ENCODE assay signal across 10 cellular contexts in genomic region chr1:16181887-16182719, GRCh38. TPM values are rescaled to one million over a fixed set of nuclear protein-coding genes. Genes with fewer than 3 reads are reported as not detected.
DNase-seq lines count a peak whose midpoint lies in the region; ATAC-seq and TF ChIP-seq lines count a peak whose summit lies in the region.
"Had no signal": no experiment of that assay in that cellular context is flagged by ENCODE, and none has a peak within 500 bp of the region (broad histone marks: within the 10 kb centered on the region; RNA-seq: fewer than 3 reads in every experiment).

No MANE protein-coding gene starts in this region.

- H3K27ac ChIP-seq in mesodermal cell (ENCODE audit: low read depth, low read length, severe bottlenecking), result peak overlapping the region; percentile 91
- H3K27ac ChIP-seq in aorta (ENCODE audit: low read depth in 1 of 2, low read length in 2 of 2), result peak overlapping the region in 1 of 2 donors; percentile 81

- TF ChIP-seq CTCF in endothelial cell (IDR thresholded peaks at IDR 0.05; ENCODE audit: unreplicated experiment), result no peak

- no peaks in the 10 kb centered on the region for H3K27me3 ChIP-seq in aorta (ENCODE audit: control insufficient read depth in 1 of 2, insufficient read depth in 2 of 2, low read length in 1 of 2)

- H3K4me1 ChIP-seq in mesodermal cell (ENCODE audit: control insufficient read depth, insufficient read depth, low read length, poor library complexity, severe bottlenecking) (peaks cover 32% of the 10 kb centered on the region), aorta (ENCODE audit: control insufficient read depth in 1 of 2, insufficient read depth in 2 of 2, low read length in 2 of 2) (peaks cover 0 to 3% of the 10 kb centered on the region in 2 donors)

- H3K27me3 Mint-ChIP-seq in activated naive CD4-positive, alpha-beta T cell treated with anti-CD3 and anti-CD28 coated beads for 36 hours (ENCODE audit: low read depth), result no peaks in the 10 kb centered on the region
- peaks cover 13% of the 10 kb centered on the region for H3K27me3 Mint-ChIP-seq in endothelial cell (ENCODE audit: unreplicated experiment)

- no peaks in the 10 kb centered on the region for H3K36me3 ChIP-seq in mesodermal cell (ENCODE audit: control insufficient read depth, insufficient read depth, low read length)
- no peaks in the 10 kb centered on the region for H3K36me3 ChIP-seq in aorta (ENCODE audit: control insufficient read depth in 1 of 2, insufficient read depth in 2 of 2, low read length in 1 of 2)

- H3K4me3 Mint-ChIP-seq in activated naive CD4-positive, alpha-beta T cell treated with anti-CD3 and anti-CD28 coated beads for 36 hours, result no peak overlapping the region
- H3K4me3 Mint-ChIP-seq in endothelial cell (ENCODE audit: unreplicated experiment), result peak overlapping the region; percentile 47
- H3K4me3 Mint-ChIP-seq: activated naive CD8-positive, alpha-beta T cell treated with anti-CD3 and anti-CD28 coated beads, Interleukin-2, amount 10 ng/mL, durations not matched to agents 7 days and 5 days had no signal

- intact Hi-C loops in activated naive CD4-positive, alpha-beta T cell treated with anti-CD3 and anti-CD28 coated beads for 36 hours (cut with micrococcal nuclease), result loop anchor here (10.0 kb wide), 1 partner anchor 387 kb away; no protein-coding TSS in a partner anchor
- intact Hi-C loops in aorta (cut with DNase I), result loop anchor here (2.0 to 5.0 kb wide), 2 partner anchors 27 to 35 kb away; no protein-coding TSS in a partner anchor

- H3K9me3 Mint-ChIP-seq in activated naive CD4-positive, alpha-beta T cell treated with anti-CD3 and anti-CD28 coated beads, Interleukin-2, amount 50 U/mL, for 72 hours, result no peaks in the 10 kb centered on the region
- H3K9me3 Mint-ChIP-seq in activated naive CD4-positive, alpha-beta T cell treated with anti-CD3 and anti-CD28 coated beads for 36 hours, result no peaks in the 10 kb centered on the region
- no peaks in the 10 kb centered on the region for H3K9me3 Mint-ChIP-seq in endothelial cell (ENCODE audit: unreplicated experiment)
- H3K9me3 Mint-ChIP-seq: activated naive CD8-positive, alpha-beta T cell treated with anti-CD3 and anti-CD28 coated beads, Interleukin-2, amount 10 ng/mL, durations not matched to agents 7 days and 5 days had no signal

- H3K4me1 Mint-ChIP-seq in activated naive CD4-positive, alpha-beta T cell treated with anti-CD3 and anti-CD28 coated beads for 36 hours (ENCODE audit: low read depth), result no peaks in the 10 kb centered on the region
- peaks cover 26% of the 10 kb centered on the region for H3K4me1 Mint-ChIP-seq in endothelial cell (ENCODE audit: unreplicated experiment)
- H3K4me1 Mint-ChIP-seq: activated naive CD8-positive, alpha-beta T cell treated with anti-CD3 and anti-CD28 coated beads, Interleukin-2, amount 10 ng/mL, durations not matched to agents 7 days and 5 days had no signal

- no peak overlapping the region for H3K4me3 ChIP-seq in mesodermal cell (ENCODE audit: extremely low read depth, insufficient read depth, low read length, poor library complexity, severe bottlenecking)
- no peak overlapping the region for H3K4me3 ChIP-seq in aorta (ENCODE audit: low read length in 2 of 2)

- CTCF ChIA-PET in activated naive CD4-positive, alpha-beta T cell treated with anti-CD3 and anti-CD28 coated beads for 36 hours (lab: Charles Lee), result interaction anchor here (2.2 to 3.9 kb wide), 2 partner anchors 100 to 103 kb away, joined by 11 to 17 read pairs; no protein-coding TSS in a partner anchor

- peak overlapping the region; percentile 21 to 88 for H3K27ac Mint-ChIP-seq in activated naive CD4-positive, alpha-beta T cell treated with anti-CD3 and anti-CD28 coated beads, Interleukin-2, amount 50 U/mL, for 72 hours
- H3K27ac Mint-ChIP-seq in activated naive CD4-positive, alpha-beta T cell treated with anti-CD3 and anti-CD28 coated beads for 36 hours, result no peak overlapping the region
- peak overlapping the region; percentile 99 for H3K27ac Mint-ChIP-seq in endothelial cell (ENCODE audit: unreplicated experiment)
- H3K27ac Mint-ChIP-seq: activated naive CD8-positive, alpha-beta T cell treated with anti-CD3 and anti-CD28 coated beads, Interleukin-2, amount 10 ng/mL, durations not matched to agents 7 days and 5 days had no signal

- no peaks in the 10 kb centered on the region for H3K36me3 Mint-ChIP-seq in activated naive CD4-positive, alpha-beta T cell treated with anti-CD3 and anti-CD28 coated beads, Interleukin-2, amount 50 U/mL, for 72 hours
- H3K36me3 Mint-ChIP-seq in activated naive CD4-positive, alpha-beta T cell treated with anti-CD3 and anti-CD28 coated beads for 36 hours (ENCODE audit: low read depth), result no peaks in the 10 kb centered on the region
- no peaks in the 10 kb centered on the region for H3K36me3 Mint-ChIP-seq in endothelial cell (ENCODE audit: low read depth, unreplicated experiment)
- H3K36me3 Mint-ChIP-seq: activated naive CD8-positive, alpha-beta T cell treated with anti-CD3 and anti-CD28 coated beads, Interleukin-2, amount 10 ng/mL, durations not matched to agents 7 days and 5 days had no signal

- no peak for ATAC-seq in activated naive CD4-positive, alpha-beta T cell treated with anti-CD3 and anti-CD28 coated beads, Interleukin-2, amount 50 U/mL, for 72 hours
- peak; percentile 92 for ATAC-seq in aorta (ENCODE audit: low FRiP score)
- ATAC-seq in GM21367 (IDR thresholded peaks at IDR 0.05; ENCODE audit: unreplicated experiment), result no peak

- DNase-seq in activated naive CD4-positive, alpha-beta T cell treated with anti-CD3 and anti-CD28 coated beads, Interleukin-2, amount 50 U/mL, for 72 hours (ENCODE audit: low spot score in 2 of 2), result no peak
- DNase-seq in activated naive CD4-positive, alpha-beta T cell treated with anti-CD3 and anti-CD28 coated beads for 36 hours, result no peak
- peak; percentile 79 for DNase-seq in endothelial cell (ENCODE audit: low spot score)
- peak; percentile 93 for DNase-seq in aorta
- no peak for DNase-seq in CD1c-positive myeloid dendritic cell (ENCODE audit: extremely low spot score)
- DNase-seq in activated CD4-positive, alpha-beta T cell treated with anti-CD3 and anti-CD28 coated beads for 1 hour, result no peak
- DNase-seq: activated naive CD8-positive, alpha-beta T cell treated with anti-CD3 and anti-CD28 coated beads, Interleukin-2, amount 10 ng/mL, durations not matched to agents 7 days and 5 days; stimulated activated naive CD4-positive, alpha-beta T cell treated with Interleukin-2 at 50 U/mL for 16 hours had no signal

- peaks cover 4% of the 10 kb centered on the region for H3K9me3 ChIP-seq in mesodermal cell (ENCODE audit: control insufficient read depth, low read length)
- H3K9me3 ChIP-seq in aorta (ENCODE audit: control insufficient read depth, low read length), result no peaks in the 10 kb centered on the region

- 43 to 54% methylated on average over 13 to 17 of the region's 18 CpGs for WGBS in mesodermal cell (ENCODE audit: insufficient coverage in 2 of 2), 2 experiments
- 43 to 45% methylated on average over 16 to 18 of the region's 18 CpGs for WGBS in aorta, 2 donors

RNA-seq across cellular contexts. Expression of gene EPHA2, which starts 26.2 kb away (rescaled TPM):
- under 1 TPM; 0.07 to 0.16 TPM for total RNA-seq in activated naive CD4-positive, alpha-beta T cell treated with anti-CD3 and anti-CD28 coated beads, Interleukin-2, amount 50 U/mL, for 72 hours
- total RNA-seq in activated naive CD4-positive, alpha-beta T cell treated with anti-CD3 and anti-CD28 coated beads for 36 hours, result under 1 TPM; 0.29 to 0.54 TPM
- total RNA-seq in endothelial cell (ENCODE audit: unreplicated experiment) (109 TPM), aorta (10 to 100 TPM; 25.2 to 25.9 TPM)
- polyA plus RNA-seq in mesodermal cell (2013, experiment 1 of 2), result 89.4 TPM
- polyA plus RNA-seq in mesodermal cell (2013, experiment 2 of 2), result 69.9 TPM
- polyA plus RNA-seq in aorta, result 1 to 10 TPM; 5.4 to 6.3 TPM
- total RNA-seq: activated naive CD8-positive, alpha-beta T cell treated with anti-CD3 and anti-CD28 coated beads, Interleukin-2, amount 10 ng/mL, durations not matched to agents 7 days and 5 days had no signal

RNA-seq across cellular contexts. Expression of gene ARHGEF19, which starts 30.3 kb away (rescaled TPM):
- total RNA-seq in activated naive CD4-positive, alpha-beta T cell treated with anti-CD3 and anti-CD28 coated beads, Interleukin-2, amount 50 U/mL, for 72 hours, result 10 to 100 TPM in 1 of 2 donors, 1 to 10 TPM in 1; 8.4 to 10.1 TPM
- 1 to 10 TPM; 5.3 to 5.9 TPM for total RNA-seq in activated naive CD4-positive, alpha-beta T cell treated with anti-CD3 and anti-CD28 coated beads for 36 hours
- total RNA-seq in endothelial cell (ENCODE audit: unreplicated experiment) (14.0 TPM), aorta (1 to 10 TPM; 7.1 to 8.6 TPM)
- polyA plus RNA-seq in mesodermal cell (2013, experiment 1 of 2), result 9.8 TPM
- polyA plus RNA-seq in mesodermal cell (2013, experiment 2 of 2), result 7.7 TPM
- polyA plus RNA-seq in aorta, result 10 to 100 TPM in 1 of 2 donors, 1 to 10 TPM in 1; 3.3 to 19.7 TPM

RNA-seq across cellular contexts. Expression of gene CPLANE2, which starts 54.9 kb away (rescaled TPM):
- 1 to 10 TPM; 3.0 to 4.2 TPM for total RNA-seq in activated naive CD4-positive, alpha-beta T cell treated with anti-CD3 and anti-CD28 coated beads, Interleukin-2, amount 50 U/mL, for 72 hours
- 1 to 10 TPM; 2.7 to 4.0 TPM for total RNA-seq in activated naive CD4-positive, alpha-beta T cell treated with anti-CD3 and anti-CD28 coated beads for 36 hours
- total RNA-seq in endothelial cell (ENCODE audit: unreplicated experiment) (3.6 TPM), aorta (1 to 10 TPM; 2.6 to 6.4 TPM)
- 5.5 TPM for polyA plus RNA-seq in mesodermal cell (2013, experiment 1 of 2)
- polyA plus RNA-seq in mesodermal cell (2013, experiment 2 of 2), result 2.6 TPM
- 1 to 10 TPM; 1.9 to 3.2 TPM for polyA plus RNA-seq in aorta

Comparison
In these comparisons a context has a peak if more than half of its experiments do, and no peak if none do; other contexts are left out.
1. DNase-seq: peak in endothelial cell (single experiment) and aorta (2 of 2); none in activated naive CD4-positive, alpha-beta T cell treated with anti-CD3 and anti-CD28 coated beads, Interleukin-2, amount 50 U/mL, for 72 hours (0 of 2), activated naive CD4-positive, alpha-beta T cell treated with anti-CD3 and anti-CD28 coated beads for 36 hours (single experiment), CD1c-positive myeloid dendritic cell (single experiment) and activated CD4-positive, alpha-beta T cell treated with anti-CD3 and anti-CD28 coated beads for 1 hour (single experiment).
2. RNA of gene EPHA2, which starts 26.2 kb away (total RNA-seq): 109 TPM in endothelial cell (single experiment) and 25.2 to 25.9 TPM in aorta; 0.29 to 0.54 TPM in activated naive CD4-positive, alpha-beta T cell treated with anti-CD3 and anti-CD28 coated beads for 36 hours and 0.07 to 0.16 TPM in activated naive CD4-positive, alpha-beta T cell treated with anti-CD3 and anti-CD28 coated beads, Interleukin-2, amount 50 U/mL, for 72 hours; every median in the first group is over 10 times any median in the second.